19 cellular contexts compared by ENCODE assay signal in genomic region chr20:62307226-62308101, GRCh38. TPM values are rescaled to one million over a fixed set of nuclear protein-coding genes. Genes with fewer than 3 reads are reported as not detected.
DNase-seq lines count a peak whose midpoint lies in the region; ATAC-seq, FAIRE-seq and TF ChIP-seq lines count a peak whose summit lies in the region.
"Had no signal": no experiment of that assay in that cellular context is flagged by ENCODE, and none has a peak within 500 bp of the region (broad histone marks: within the 10 kb centered on the region; RNA-seq: fewer than 3 reads in every experiment).

No MANE protein-coding gene starts in this region.

- BruUV-seq in endothelial cell of umbilical vein (replicated peaks; lab: Mats Ljungman, UMichigan), result no TSS peak

- H3K27me3 Mint-ChIP-seq in activated T-cell treated with anti-CD3 and anti-CD28 coated beads, Interleukin-2, amount 50 U/mL, for 4 hours (ENCODE audit: low read depth), result no peaks in the 10 kb centered on the region
- no peaks in the 10 kb centered on the region for H3K27me3 Mint-ChIP-seq in activated CD4-positive, alpha-beta T cell treated with anti-CD3 and anti-CD28 coated beads for 36 hours

- H3K4me1 ChIP-seq in heart left ventricle (peaks cover 9 to 37% (median 25%) of the 10 kb centered on the region in 12 donors), endothelial cell of umbilical vein (ENCODE audit: control insufficient read depth, extremely low read depth, insufficient read depth, low read length) (peaks cover 21% of the 10 kb centered on the region), skeletal muscle tissue (ENCODE audit: control insufficient read depth in 3 of 3, insufficient read depth in 3 of 3, low read length in 3 of 3) (peaks cover 51 to 64% (median 53%) of the 10 kb centered on the region in 3 donors)

- H3K27me3 ChIP-seq in heart left ventricle (no peaks in the 10 kb centered on the region), endothelial cell of umbilical vein (ENCODE audit: control insufficient read depth in 2 of 2, insufficient read depth in 2 of 2, low read length in 2 of 2) (no peaks in the 10 kb centered on the region), skeletal muscle tissue (ENCODE audit: control insufficient read depth in 3 of 3, insufficient read depth in 3 of 3, low read length in 3 of 3) (no peaks in the 10 kb centered on the region)

- H4K20me1 ChIP-seq in endothelial cell of umbilical vein (replicated peaks; ENCODE audit: control insufficient read depth, extremely low read depth, insufficient read depth, low read length), result no peaks in the 10 kb centered on the region

- no peak for ATAC-seq in Right ventricle myocardium inferior
- ATAC-seq in heart left ventricle, result no peak
- ATAC-seq in HG02870 (IDR thresholded peaks at IDR 0.05; ENCODE audit: unreplicated experiment), result no peak
- ATAC-seq in activated T-cell treated with anti-CD3 and anti-CD28 coated beads, Interleukin-2, amount 50 U/mL, for 4 hours, result no peak
- no peak for ATAC-seq in activated CD4-positive, alpha-beta T cell treated with anti-CD3 and anti-CD28 coated beads for 36 hours

- H2AFZ ChIP-seq in endothelial cell of umbilical vein (ENCODE audit: low read depth, low read length), result no peak overlapping the region

- intact Hi-C loops in Right ventricle myocardium inferior (cut with DNase I), result loop anchor here (5.0 to 10.0 kb wide), 2 partner anchors 40 to 487 kb away; partner anchors contain the start of gene MRGBP
- intact Hi-C loops in heart left ventricle (cut with DNase I), result loop anchor here in 6 of 10 donors (5.0 to 10.0 kb wide), 5 partner anchors 45 to 497 kb away; partner anchors contain the start of genes MRGBP (in 1 of the 6) and OGFR (in 1 of the 6)
- intact Hi-C loops in endothelial cell of umbilical vein (cut with micrococcal nuclease), result loop anchor here (10.0 kb wide), 1 partner anchor 487 kb away; the partner anchor contains the start of gene MRGBP
- intact Hi-C loops in activated CD4-positive, alpha-beta T cell treated with anti-CD3 and anti-CD28 coated beads for 36 hours (cut with DNase I, micrococcal nuclease), result loop anchor here in 1 of 2 experiments (10.0 kb wide), 1 partner anchor 337 kb away; the partner anchor contains the start of gene SLCO4A1

- no peak overlapping the region for H3K9ac ChIP-seq in endothelial cell of umbilical vein (replicated peaks; ENCODE audit: extremely low read depth, insufficient read depth, low read length)
- peak overlapping the region in 2 of 3 donors; percentile 33 to 66 for H3K9ac ChIP-seq in skeletal muscle tissue (ENCODE audit: low read depth in 1 of 3, low read length in 3 of 3)

- H3K79me2 ChIP-seq in endothelial cell of umbilical vein (ENCODE audit: control insufficient read depth, insufficient read depth, low read length), result peaks cover 41% of the 10 kb centered on the region

- dilution Hi-C loops in endothelial cell of umbilical vein (cut with MboI; ENCODE audit: extremely low pct_ligation_motif_present, low sequenced_read_pairs), result no loop called here

- CTCF ChIA-PET in endothelial cell of umbilical vein (lab: Charles Lee), result interaction anchor here (1.5 to 8.1 kb wide), 3 partner anchors 57 to 75 kb away, joined by 9 to 113 read pairs (median 10); no protein-coding TSS in a partner anchor
- CTCF ChIA-PET in activated CD4-positive, alpha-beta T cell treated with anti-CD3 and anti-CD28 coated beads for 36 hours (lab: Charles Lee), result interaction anchor here (0.6 kb wide), 1 partner anchor 343 kb away, joined by 3 read pairs; no protein-coding TSS in a partner anchor

- no peaks in the 10 kb centered on the region for H3K9me1 ChIP-seq in endothelial cell of umbilical vein (replicated peaks; ENCODE audit: control insufficient read depth, extremely low read depth, insufficient read depth, low read length)

- TF ChIP-seq POLR2A in heart left ventricle (IDR thresholded peaks at IDR 0.05), result no peak
- TF ChIP-seq POLR2A in endothelial cell of umbilical vein (IDR thresholded peaks at IDR 0.05; ENCODE audit: low read depth, low read length), result no peak

- POLR2A ChIA-PET in endothelial cell of umbilical vein (lab: Charles Lee), result interaction anchor here (0.6 kb wide), 1 partner anchor 65 kb away, joined by 4 read pairs; no protein-coding TSS in a partner anchor
- POLR2A ChIA-PET in activated CD4-positive, alpha-beta T cell treated with anti-CD3 and anti-CD28 coated beads for 36 hours (lab: Charles Lee), result interaction anchor here (0.6 kb wide), 1 partner anchor 84 kb away, joined by 3 read pairs; no protein-coding TSS in a partner anchor

- peaks cover 12% of the 10 kb centered on the region for H3K36me3 Mint-ChIP-seq in activated T-cell treated with anti-CD3 and anti-CD28 coated beads, Interleukin-2, amount 50 U/mL, for 4 hours (ENCODE audit: insufficient read depth)
- H3K36me3 Mint-ChIP-seq in activated CD4-positive, alpha-beta T cell treated with anti-CD3 and anti-CD28 coated beads for 36 hours (ENCODE audit: low read depth), result peaks cover 42% of the 10 kb centered on the region

- H3K36me3 ChIP-seq in heart left ventricle (peaks cover 0 to 85% (median 80%) of the 10 kb centered on the region in 9 donors), endothelial cell of umbilical vein (ENCODE audit: control insufficient read depth in 2 of 2, extremely low read depth in 1 of 2, insufficient read depth in 2 of 2, low read length in 2 of 2) (peaks cover 24 to 57% of the 10 kb centered on the region in 2 experiments), skeletal muscle tissue (ENCODE audit: control insufficient read depth in 3 of 3, insufficient read depth in 3 of 3, low read length in 3 of 3) (peaks cover 45 to 53% (median 51%) of the 10 kb centered on the region in 3 donors)

- no peak overlapping the region for H3K4me3 Mint-ChIP-seq in activated T-cell treated with anti-CD3 and anti-CD28 coated beads, Interleukin-2, amount 50 U/mL, for 4 hours
- H3K4me3 Mint-ChIP-seq in activated CD4-positive, alpha-beta T cell treated with anti-CD3 and anti-CD28 coated beads for 36 hours, result no peak overlapping the region
- H3K4me3 Mint-ChIP-seq: activated T-helper 1 cell treated with anti-CD3 and anti-CD28 coated beads, Interleukin-12 subunit alpha, Interleukin-12 subunit beta, Interleukin-2, Interleukin-4 antibody, amounts not matched to agents 30 ng/mL and 10 ng/mL and 1 ng/mL, durations not matched to agents 14 hours and 24 hours and 36 hours; nephron progenitor cell had no signal

- H3K9me3 ChIP-seq in heart left ventricle (no peaks in the 10 kb centered on the region), endothelial cell of umbilical vein (replicated peaks; ENCODE audit: control insufficient read depth, insufficient read depth, low read length) (no peaks in the 10 kb centered on the region), skeletal muscle tissue (ENCODE audit: control insufficient read depth in 3 of 3, low read length in 3 of 3) (no peaks in the 10 kb centered on the region)

- no peak for FAIRE-seq in endothelial cell of umbilical vein (lab: Jason Lieb, UNC)

- DNase-seq in Right ventricle myocardium inferior (ENCODE audit: missing footprints), result peak; percentile 57
- no peak for DNase-seq in heart left ventricle
- peak; percentile 40 for DNase-seq in M059J (ENCODE audit: low read depth)
- no peak for DNase-seq in endothelial cell of umbilical vein (ENCODE audit: low read depth, low spot score)
- no peak for DNase-seq in activated T-cell treated with anti-CD3 and anti-CD28 coated beads, Interleukin-2, amount 50 U/mL, for 4 hours
- no peak for DNase-seq in activated CD4-positive, alpha-beta T cell treated with anti-CD3 and anti-CD28 coated beads for 36 hours
- DNase-seq: ACHN; cortex of kidney; foreskin melanocyte; kidney glomerular epithelial cell; mesendoderm; nephron progenitor cell; stimulated activated CD4-positive, alpha-beta T cell treated with anti-CD3 and anti-CD28 coated beads, Interleukin-4, amount 100 ng/mL, for 1 hour; T-helper 9 cell had no signal

- H3K9me3 Mint-ChIP-seq in activated T-cell treated with anti-CD3 and anti-CD28 coated beads, Interleukin-2, amount 50 U/mL, for 4 hours, result no peaks in the 10 kb centered on the region
- no peaks in the 10 kb centered on the region for H3K9me3 Mint-ChIP-seq in activated CD4-positive, alpha-beta T cell treated with anti-CD3 and anti-CD28 coated beads for 36 hours (ENCODE audit: low read depth)
- H3K9me3 Mint-ChIP-seq: activated T-helper 1 cell treated with anti-CD3 and anti-CD28 coated beads, Interleukin-12 subunit alpha, Interleukin-12 subunit beta, Interleukin-2, Interleukin-4 antibody, amounts not matched to agents 30 ng/mL and 10 ng/mL and 1 ng/mL, durations not matched to agents 14 hours and 24 hours and 36 hours; nephron progenitor cell had no signal

- peak overlapping the region in 1 of 12 donors; percentile 6 for H3K27ac ChIP-seq in heart left ventricle
- no peak overlapping the region for H3K27ac ChIP-seq in endothelial cell of umbilical vein (ENCODE audit: insufficient read depth, low read depth, low read length)
- peak overlapping the region; percentile 41 for H3K27ac ChIP-seq in skeletal muscle tissue (ENCODE audit: low read depth, low read length)
- H3K27ac ChIP-seq: SK-N-MC had no signal

- no peak overlapping the region for H3K4me3 ChIP-seq in heart left ventricle
- H3K4me3 ChIP-seq in endothelial cell of umbilical vein (replicated peaks in 1 of 3; ENCODE audit: insufficient read depth in 1 of 3, low read depth in 1 of 3, low read length in 3 of 3), result no peak overlapping the region
- H3K4me3 ChIP-seq in skeletal muscle tissue (ENCODE audit: low read length in 3 of 3), result no peak overlapping the region
- H3K4me3 ChIP-seq: SK-N-MC, smooth muscle cell had no signal

- TF ChIP-seq CTCF in heart left ventricle (IDR thresholded peaks at IDR 0.05) (no peak), endothelial cell of umbilical vein (IDR thresholded peaks at IDR 0.05; ENCODE audit: extremely low read depth in 1 of 2, insufficient read depth in 1 of 2, low read depth in 1 of 2, low read length in 2 of 2) (no peak)

- 76 to 86% (median 81%) methylated on average over 24 to 42 of the region's 42 CpGs for WGBS in heart left ventricle, 4 donors

- H3K4me2 ChIP-seq in endothelial cell of umbilical vein (ENCODE audit: insufficient read depth, low read length), result no peak overlapping the region
- H3K4me2 ChIP-seq: smooth muscle cell had no signal

- peaks cover 17% of the 10 kb centered on the region for H3K4me1 Mint-ChIP-seq in activated T-cell treated with anti-CD3 and anti-CD28 coated beads, Interleukin-2, amount 50 U/mL, for 4 hours (ENCODE audit: low read depth)
- peaks cover 22% of the 10 kb centered on the region for H3K4me1 Mint-ChIP-seq in activated CD4-positive, alpha-beta T cell treated with anti-CD3 and anti-CD28 coated beads for 36 hours

- H3K27ac Mint-ChIP-seq in activated CD4-positive, alpha-beta T cell treated with anti-CD3 and anti-CD28 coated beads for 36 hours, result no peak overlapping the region
- H3K27ac Mint-ChIP-seq: activated T-helper 1 cell treated with anti-CD3 and anti-CD28 coated beads, Interleukin-12 subunit alpha, Interleukin-12 subunit beta, Interleukin-2, Interleukin-4 antibody, amounts not matched to agents 30 ng/mL and 10 ng/mL and 1 ng/mL, durations not matched to agents 14 hours and 24 hours and 36 hours; nephron progenitor cell had no signal

RNA-seq across cellular contexts. Expression of gene ADRM1, which starts 4.7 kb away (rescaled TPM):
- total RNA-seq in Right ventricle myocardium inferior (73.9 TPM), heart left ventricle (100 to 1,000 TPM in 3 of 9 donors, 10 to 100 TPM in 6; 66.8 to 218 (median 79.8) TPM), endothelial cell of umbilical vein (144 and 154 TPM in 2 replicates), skeletal muscle tissue (41.8 TPM)
- polyA plus RNA-seq in heart left ventricle (100 to 1,000 TPM in 1 of 2 donors, 10 to 100 TPM in 1; 87.2 to 187 TPM), endothelial cell of umbilical vein (179 and 249 TPM in 2 replicates)
- total RNA-seq in M059J (2014; rRNA removed; shearing (Covaris generic)), result 235 and 272 TPM in 2 replicates
- 131 and 170 TPM in 2 replicates for polyA plus RNA-seq in endothelial cell of umbilical vein (2011; cell fraction: cytosol; rRNA removed)
- 99.1 and 109 TPM in 2 replicates for polyA plus RNA-seq in endothelial cell of umbilical vein (2011; cell fraction: nucleus; rRNA removed)
- polyA plus RNA-seq in endothelial cell of umbilical vein (2012), result 146 and 147 TPM in 2 replicates
- polyA minus RNA-seq in endothelial cell of umbilical vein, result 65.1 and 70.5 TPM in 2 replicates
- 104 TPM for polyA minus RNA-seq in endothelial cell of umbilical vein (2011; cell fraction: cytosol; rRNA and poly(A)+ RNA removed)
- polyA minus RNA-seq in endothelial cell of umbilical vein (2011; cell fraction: nucleus; rRNA and poly(A)+ RNA removed), result 29.3 and 53.9 TPM in 2 replicates
- total RNA-seq in activated T-cell treated with anti-CD3 and anti-CD28 coated beads, Interleukin-2, amount 50 U/mL, for 4 hours, result 100 to 1,000 TPM; 259 to 285 (median 274) TPM
- total RNA-seq in activated CD4-positive, alpha-beta T cell treated with anti-CD3 and anti-CD28 coated beads for 36 hours, result 100 to 1,000 TPM in 1 of 2 experiments, 10 to 100 TPM in 1; 92.8 to 103 TPM

RNA-seq across cellular contexts. Expression of gene LAMA5, which starts 59.6 kb away (rescaled TPM):
- total RNA-seq in Right ventricle myocardium inferior (89.3 TPM), heart left ventricle (100 to 1,000 TPM in 1 of 9 donors, 10 to 100 TPM in 8; 57.4 to 107 (median 73.6) TPM), endothelial cell of umbilical vein (138 and 145 TPM in 2 replicates), skeletal muscle tissue (14.1 TPM)
- polyA plus RNA-seq in heart left ventricle (100 to 1,000 TPM in 1 of 2 donors, 10 to 100 TPM in 1; 72.0 to 128 TPM), endothelial cell of umbilical vein (24.0 and 27.2 TPM in 2 replicates)
- total RNA-seq in M059J (2014; rRNA removed; shearing (Covaris generic)), result 5.6 and 29.7 TPM in 2 replicates
- polyA plus RNA-seq in endothelial cell of umbilical vein (2011; cell fraction: cytosol; rRNA removed), result 11.0 and 16.9 TPM in 2 replicates
- polyA plus RNA-seq in endothelial cell of umbilical vein (2011; cell fraction: nucleus; rRNA removed), result 154 and 169 TPM in 2 replicates
- 61.7 and 63.1 TPM in 2 replicates for polyA plus RNA-seq in endothelial cell of umbilical vein (2012)
- polyA minus RNA-seq in endothelial cell of umbilical vein, result 18.0 and 30.4 TPM in 2 replicates
- 51.0 TPM for polyA minus RNA-seq in endothelial cell of umbilical vein (2011; cell fraction: cytosol; rRNA and poly(A)+ RNA removed)
- 57.6 and 115 TPM in 2 replicates for polyA minus RNA-seq in endothelial cell of umbilical vein (2011; cell fraction: nucleus; rRNA and poly(A)+ RNA removed)
- 1 to 10 TPM in 1 of 3 donors, under 1 TPM in 2; 0.82 to 1.0 (median 0.84) TPM for total RNA-seq in activated T-cell treated with anti-CD3 and anti-CD28 coated beads, Interleukin-2, amount 50 U/mL, for 4 hours
- total RNA-seq in activated CD4-positive, alpha-beta T cell treated with anti-CD3 and anti-CD28 coated beads for 36 hours, result 1 to 10 TPM in 1 of 2 experiments, under 1 TPM in 1; 0.72 to 1.0 TPM

Comparison
In these comparisons a context has a peak if more than half of its experiments do, and no peak if none do; other contexts are left out.
1. DNase-seq: peak in Right ventricle myocardium inferior (single experiment) and M059J (single experiment); none in heart left ventricle (0 of 5), endothelial cell of umbilical vein (single experiment), activated T-cell treated with anti-CD3 and anti-CD28 coated beads, Interleukin-2, amount 50 U/mL, for 4 hours (single experiment) and activated CD4-positive, alpha-beta T cell treated with anti-CD3 and anti-CD28 coated beads for 36 hours (single experiment).